1 cellular context compared by ENCODE assay signal in genomic region chr1:225613006-225613405, GRCh38.
TF ChIP-seq lines count a peak whose summit lies in the region.

No MANE protein-coding gene starts in this region.

TF ChIP-seq in WTC11, 78 proteins besides CTCF, POLR2A, EP300 and RAD21 (continued from another document):
- TF ChIP-seq CDX4 (CRISPR knock-in tag; IDR thresholded peaks at IDR 0.05; ENCODE audit: borderline replicate concordance) = no peak
- no peak for TF ChIP-seq RORB (CRISPR knock-in tag; IDR thresholded peaks at IDR 0.05)
- no peak for TF ChIP-seq ZBTB43 (CRISPR knock-in tag; IDR thresholded peaks at IDR 0.05)
- no peak for TF ChIP-seq ATF3 (CRISPR knock-in tag; conservative IDR thresholded peaks at IDR 0.05)
- no peak for TF ChIP-seq ZNF263 (CRISPR knock-in tag; IDR thresholded peaks at IDR 0.05; ENCODE audit: low read depth)
- TF ChIP-seq ZNF425 (CRISPR knock-in tag; conservative IDR thresholded peaks at IDR 0.05) = no peak
